ENCODE assay signal across 18 cellular contexts in the genomic region with DNA sequence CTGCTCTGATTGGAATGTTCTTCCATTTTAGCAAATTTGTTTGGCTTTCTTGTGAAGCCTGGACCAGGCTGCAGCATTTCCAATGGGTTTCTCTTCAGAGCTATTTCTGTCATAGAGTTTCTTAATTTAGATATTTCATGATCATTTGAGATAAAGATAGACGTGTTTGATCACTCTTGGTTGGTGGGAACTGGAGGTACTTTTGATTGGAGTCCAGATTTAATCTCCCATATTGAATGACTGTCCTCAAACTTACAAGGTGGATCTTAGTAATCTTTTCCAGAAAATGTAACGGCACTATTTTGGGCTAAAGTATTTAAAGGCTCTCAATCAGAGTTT. TPM values are rescaled to one million over a fixed set of nuclear protein-coding genes. Genes with fewer than 3 reads are reported as not detected.
DNase-seq lines count a peak whose midpoint lies in the region; ATAC-seq and TF ChIP-seq lines count a peak whose summit lies in the region.
"Had no signal": no experiment of that assay in that cellular context is flagged by ENCODE, and none has a peak within 500 bp of the region (broad histone marks: within the 10 kb centered on the region; RNA-seq: fewer than 3 reads in every experiment).

No MANE protein-coding gene starts in this region.

- peak overlapping the region; percentile 11 for H3K4me3 Mint-ChIP-seq in chondrocyte (ENCODE audit: unreplicated experiment)
- no peak overlapping the region for H3K4me3 Mint-ChIP-seq in activated naive CD4-positive, alpha-beta T cell treated with anti-CD3 and anti-CD28 coated beads, Interleukin-2, amount 10 ng/mL, durations not matched to agents 7 days and 5 days

- H3K4me1 Mint-ChIP-seq in chondrocyte (ENCODE audit: low read depth) = peaks cover 31% of the 10 kb centered on the region
- H3K4me1 Mint-ChIP-seq in activated naive CD4-positive, alpha-beta T cell treated with anti-CD3 and anti-CD28 coated beads, Interleukin-2, amount 10 ng/mL, durations not matched to agents 7 days and 5 days = no peaks in the 10 kb centered on the region

- H3K4me3 ChIP-seq in muscle layer of duodenum (ENCODE audit: low read depth in 1 of 2, low read length in 2 of 2) (no peak overlapping the region), rectal smooth muscle tissue (ENCODE audit: low read length) (no peak overlapping the region), uterus (no peak overlapping the region)

- no peak for TF ChIP-seq POLR2A in uterus (IDR thresholded peaks at IDR 0.05)

- no peak for DNase-seq in chondrocyte (ENCODE audit: low spot score)
- no peak for DNase-seq in uterus
- no peak for DNase-seq in stimulated activated CD4-positive, alpha-beta T cell treated with anti-CD3 and anti-CD28 coated beads, Interleukin-15, amount 100 ng/mL, for 24 hours
- DNase-seq in activated naive CD4-positive, alpha-beta T cell treated with anti-CD3 and anti-CD28 coated beads, Interleukin-2, amount 10 ng/mL, durations not matched to agents 7 days and 5 days = no peak
- DNase-seq: AML-193, COR-L47, DMS153, EL, H7, Kasumi-1, MM.1S, NCI-H1092 treated with DMSO at 0.1 percent for 48 hours, NCI-H1694, NCI-H510A treated with DMSO at 0.1 percent for 48 hours, NCI-H82 had no signal

- no peaks in the 10 kb centered on the region for H3K9me3 ChIP-seq in muscle layer of duodenum (ENCODE audit: control insufficient read depth in 1 of 2, low read length in 2 of 2)
- no peaks in the 10 kb centered on the region for H3K9me3 ChIP-seq in uterus

- H3K36me3 ChIP-seq in muscle layer of duodenum (ENCODE audit: control insufficient read depth in 1 of 2, insufficient read depth in 2 of 2, low read length in 2 of 2) = no peaks in the 10 kb centered on the region
- H3K36me3 ChIP-seq in rectal smooth muscle tissue (ENCODE audit: control insufficient read depth, insufficient read depth, low read length) = no peaks in the 10 kb centered on the region
- no peaks in the 10 kb centered on the region for H3K36me3 ChIP-seq in uterus

- H3K27ac ChIP-seq in muscle layer of duodenum (ENCODE audit: low read length) = peak overlapping the region; percentile 10
- peak overlapping the region; percentile 2 for H3K27ac ChIP-seq in rectal smooth muscle tissue (ENCODE audit: low read depth, low read length)
- H3K27ac ChIP-seq in uterus = peak overlapping the region; percentile 7 to 17

- TF ChIP-seq CTCF in chondrocyte (IDR thresholded peaks at IDR 0.05) (no peak), uterus (IDR thresholded peaks at IDR 0.05) (no peak)

- H3K4me1 ChIP-seq in muscle layer of duodenum (ENCODE audit: control insufficient read depth in 1 of 2, insufficient read depth in 2 of 2, low read length in 2 of 2) (peaks cover 0 to 4% of the 10 kb centered on the region in 2 donors), rectal smooth muscle tissue (ENCODE audit: control insufficient read depth, insufficient read depth, low read length) (peaks cover 5% of the 10 kb centered on the region), uterus (no peaks in the 10 kb centered on the region)

- H3K27me3 Mint-ChIP-seq in chondrocyte (ENCODE audit: low read depth) = no peaks in the 10 kb centered on the region
- no peaks in the 10 kb centered on the region for H3K27me3 Mint-ChIP-seq in activated naive CD4-positive, alpha-beta T cell treated with anti-CD3 and anti-CD28 coated beads, Interleukin-2, amount 10 ng/mL, durations not matched to agents 7 days and 5 days

- intact Hi-C loops in uterus (cut with DNase I; ENCODE audit: low total_unique reads) = no loop called here

- H3K9me3 Mint-ChIP-seq in chondrocyte (ENCODE audit: low read depth) = peaks cover 2% of the 10 kb centered on the region
- H3K9me3 Mint-ChIP-seq in activated naive CD4-positive, alpha-beta T cell treated with anti-CD3 and anti-CD28 coated beads, Interleukin-2, amount 10 ng/mL, durations not matched to agents 7 days and 5 days = no peaks in the 10 kb centered on the region

- no peak for ATAC-seq in HG03457 (IDR thresholded peaks at IDR 0.05; ENCODE audit: unreplicated experiment)

- H3K27me3 ChIP-seq in muscle layer of duodenum (ENCODE audit: low read depth, low read length) (no peaks in the 10 kb centered on the region), rectal smooth muscle tissue (ENCODE audit: control insufficient read depth, insufficient read depth, low read length) (no peaks in the 10 kb centered on the region), uterus (no peaks in the 10 kb centered on the region)

- H3K9ac ChIP-seq in rectal smooth muscle tissue (ENCODE audit: low read length) = no peak overlapping the region

- no peaks in the 10 kb centered on the region for H3K36me3 Mint-ChIP-seq in chondrocyte (ENCODE audit: low read depth)
- H3K36me3 Mint-ChIP-seq in activated naive CD4-positive, alpha-beta T cell treated with anti-CD3 and anti-CD28 coated beads, Interleukin-2, amount 10 ng/mL, durations not matched to agents 7 days and 5 days = no peaks in the 10 kb centered on the region

- peak overlapping the region; percentile 79 for H3K27ac Mint-ChIP-seq in chondrocyte (ENCODE audit: unreplicated experiment)
- no peak overlapping the region for H3K27ac Mint-ChIP-seq in activated naive CD4-positive, alpha-beta T cell treated with anti-CD3 and anti-CD28 coated beads, Interleukin-2, amount 10 ng/mL, durations not matched to agents 7 days and 5 days

- CTCF ChIA-PET in activated naive CD4-positive, alpha-beta T cell treated with anti-CD3 and anti-CD28 coated beads, Interleukin-2, amount 10 ng/mL, durations not matched to agents 7 days and 5 days (lab: Charles Lee) = no interaction called here

RNA-seq across cellular contexts. Expression of a gene that starts 29.2 kb away (rescaled TPM):
- total RNA-seq in chondrocyte (9.6 to 11.2 TPM (median 10.2 TPM) in 3 replicates), uterus (10 to 100 TPM in 3 of 4 donors, 1 to 10 TPM in 1; 8.2 to 35.7 (median 23.1) TPM)
